Comparison of ENCODE assay signal across 1 cellular context in genomic region chr17:41930009-41930832, GRCh38.
TF ChIP-seq lines count a peak whose summit lies in the region.

A gene with protein sequence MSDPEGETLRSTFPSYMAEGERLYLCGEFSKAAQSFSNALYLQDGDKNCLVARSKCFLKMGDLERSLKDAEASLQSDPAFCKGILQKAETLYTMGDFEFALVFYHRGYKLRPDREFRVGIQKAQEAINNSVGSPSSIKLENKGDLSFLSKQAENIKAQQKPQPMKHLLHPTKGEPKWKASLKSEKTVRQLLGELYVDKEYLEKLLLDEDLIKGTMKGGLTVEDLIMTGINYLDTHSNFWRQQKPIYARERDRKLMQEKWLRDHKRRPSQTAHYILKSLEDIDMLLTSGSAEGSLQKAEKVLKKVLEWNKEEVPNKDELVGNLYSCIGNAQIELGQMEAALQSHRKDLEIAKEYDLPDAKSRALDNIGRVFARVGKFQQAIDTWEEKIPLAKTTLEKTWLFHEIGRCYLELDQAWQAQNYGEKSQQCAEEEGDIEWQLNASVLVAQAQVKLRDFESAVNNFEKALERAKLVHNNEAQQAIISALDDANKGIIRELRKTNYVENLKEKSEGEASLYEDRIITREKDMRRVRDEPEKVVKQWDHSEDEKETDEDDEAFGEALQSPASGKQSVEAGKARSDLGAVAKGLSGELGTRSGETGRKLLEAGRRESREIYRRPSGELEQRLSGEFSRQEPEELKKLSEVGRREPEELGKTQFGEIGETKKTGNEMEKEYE (plus strand): TSS chr17:41930617. CDS start chr17:41930724, 107 bp downstream.

TF ChIP-seq in HepG2, 621 proteins besides CTCF, POLR2A, EP300 and RAD21 (continued from another document and continues in another):
- TF ChIP-seq, protein P1, sequence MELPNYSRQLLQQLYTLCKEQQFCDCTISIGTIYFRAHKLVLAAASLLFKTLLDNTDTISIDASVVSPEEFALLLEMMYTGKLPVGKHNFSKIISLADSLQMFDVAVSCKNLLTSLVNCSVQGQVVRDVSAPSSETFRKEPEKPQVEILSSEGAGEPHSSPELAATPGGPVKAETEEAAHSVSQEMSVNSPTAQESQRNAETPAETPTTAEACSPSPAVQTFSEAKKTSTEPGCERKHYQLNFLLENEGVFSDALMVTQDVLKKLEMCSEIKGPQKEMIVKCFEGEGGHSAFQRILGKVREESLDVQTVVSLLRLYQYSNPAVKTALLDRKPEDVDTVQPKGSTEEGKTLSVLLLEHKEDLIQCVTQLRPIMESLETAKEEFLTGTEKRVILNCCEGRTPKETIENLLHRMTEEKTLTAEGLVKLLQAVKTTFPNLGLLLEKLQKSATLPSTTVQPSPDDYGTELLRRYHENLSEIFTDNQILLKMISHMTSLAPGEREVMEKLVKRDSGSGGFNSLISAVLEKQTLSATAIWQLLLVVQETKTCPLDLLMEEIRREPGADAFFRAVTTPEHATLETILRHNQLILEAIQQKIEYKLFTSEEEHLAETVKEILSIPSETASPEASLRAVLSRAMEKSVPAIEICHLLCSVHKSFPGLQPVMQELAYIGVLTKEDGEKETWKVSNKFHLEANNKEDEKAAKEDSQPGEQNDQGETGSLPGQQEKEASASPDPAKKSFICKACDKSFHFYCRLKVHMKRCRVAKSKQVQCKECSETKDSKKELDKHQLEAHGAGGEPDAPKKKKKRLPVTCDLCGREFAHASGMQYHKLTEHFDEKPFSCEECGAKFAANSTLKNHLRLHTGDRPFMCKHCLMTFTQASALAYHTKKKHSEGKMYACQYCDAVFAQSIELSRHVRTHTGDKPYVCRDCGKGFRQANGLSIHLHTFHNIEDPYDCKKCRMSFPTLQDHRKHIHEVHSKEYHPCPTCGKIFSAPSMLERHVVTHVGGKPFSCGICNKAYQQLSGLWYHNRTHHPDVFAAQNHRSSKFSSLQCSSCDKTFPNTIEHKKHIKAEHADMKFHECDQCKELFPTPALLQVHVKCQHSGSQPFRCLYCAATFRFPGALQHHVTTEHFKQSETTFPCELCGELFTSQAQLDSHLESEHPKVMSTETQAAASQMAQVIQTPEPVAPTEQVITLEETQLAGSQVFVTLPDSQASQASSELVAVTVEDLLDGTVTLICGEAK (IDR thresholded peaks at IDR 0.05): 0 out of 2 replicates have a peak, but pooled peaks have one; percentile 20
- TF ChIP-seq, protein P1 (CRISPR knock-in tag; IDR thresholded peaks at IDR 0.05): peak; percentile 87; the same call in 1 of the 2 replicates
- TF ChIP-seq ZNF512B (CRISPR knock-in tag; IDR thresholded peaks at IDR 0.05; ENCODE audit: borderline replicate concordance): peak; percentile 83; the same call in 1 of the 2 replicates
- TF ChIP-seq TCF7L2 (IDR thresholded peaks at IDR 0.05; ENCODE audit: low read depth, low read length): no peak
- TF ChIP-seq ZC3H13 (CRISPR knock-in tag; IDR thresholded peaks at IDR 0.05): no peak
- TF ChIP-seq FOXA3 (CRISPR knock-in tag; IDR thresholded peaks at IDR 0.05): peak; percentile 76
- peak; percentile 96 for TF ChIP-seq ZNF605 (CRISPR knock-in tag; IDR thresholded peaks at IDR 0.05)
- peak; percentile 92 for TF ChIP-seq ZNF230 (CRISPR knock-in tag; IDR thresholded peaks at IDR 0.05)
- TF ChIP-seq, protein P2, sequence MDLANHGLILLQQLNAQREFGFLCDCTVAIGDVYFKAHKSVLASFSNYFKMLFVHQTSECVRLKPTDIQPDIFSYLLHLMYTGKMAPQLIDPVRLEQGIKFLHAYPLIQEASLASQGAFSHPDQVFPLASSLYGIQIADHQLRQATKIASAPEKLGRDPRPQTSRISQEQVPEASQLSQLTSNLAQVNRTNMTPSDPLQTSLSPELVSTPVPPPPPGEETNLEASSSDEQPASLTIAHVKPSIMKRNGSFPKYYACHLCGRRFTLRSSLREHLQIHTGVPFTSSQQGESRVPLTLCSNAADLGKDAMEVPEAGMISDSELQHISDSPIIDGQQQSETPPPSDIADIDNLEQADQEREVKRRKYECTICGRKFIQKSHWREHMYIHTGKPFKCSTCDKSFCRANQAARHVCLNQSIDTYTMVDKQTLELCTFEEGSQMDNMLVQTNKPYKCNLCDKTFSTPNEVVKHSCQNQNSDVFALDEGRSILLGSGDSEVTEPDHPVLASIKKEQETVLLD (CRISPR knock-in tag; IDR thresholded peaks at IDR 0.05; ENCODE audit: low read depth): 0 out of 2 replicates have a peak, but pooled peaks have one; percentile 7
- TF ChIP-seq ZNF264 (CRISPR knock-in tag; IDR thresholded peaks at IDR 0.05): peak; percentile 72; the same call in 1 of the 2 replicates
- TF ChIP-seq RXRA (CRISPR knock-in tag; IDR thresholded peaks at IDR 0.05): peak; percentile 78; the same call in 1 of the 2 replicates
- no peak for TF ChIP-seq ARID2 (CRISPR knock-in tag; IDR thresholded peaks at IDR 0.05; ENCODE audit: borderline replicate concordance)
- TF ChIP-seq KLF12 (CRISPR knock-in tag; IDR thresholded peaks at IDR 0.05; ENCODE audit: borderline replicate concordance): no peak
- TF ChIP-seq SAFB2 (CRISPR knock-in tag; IDR thresholded peaks at IDR 0.05; ENCODE audit: borderline replicate concordance, low read depth): no peak
- no peak for TF ChIP-seq ZNF282 (IDR thresholded peaks at IDR 0.05; ENCODE audit: partially characterized antibody)
- TF ChIP-seq RARA (CRISPR knock-in tag; IDR thresholded peaks at IDR 0.05): peak; percentile 62
- peak; percentile 72 for TF ChIP-seq CREM (IDR thresholded peaks at IDR 0.05)
- TF ChIP-seq CREM (CRISPR knock-in tag; IDR thresholded peaks at IDR 0.05): 0 out of 2 replicates have a peak, but pooled peaks have one; percentile 30
- 0 out of 2 replicates have a peak, but pooled peaks have one; percentile 55 for TF ChIP-seq CBFB (CRISPR knock-in tag; IDR thresholded peaks at IDR 0.05)
- 0 out of 2 replicates have a peak, but pooled peaks have one; percentile 82 for TF ChIP-seq ETV6 (CRISPR knock-in tag; conservative IDR thresholded peaks at IDR 0.05)
- TF ChIP-seq RXRB (CRISPR knock-in tag; IDR thresholded peaks at IDR 0.05; ENCODE audit: borderline replicate concordance): peak; percentile 84; the same call in 1 of the 2 replicates
- no peak for TF ChIP-seq SYNCRIP (IDR thresholded peaks at IDR 0.05; ENCODE audit: insufficient read depth, low read depth, low read length)
- peak; percentile 93 for TF ChIP-seq DMAP1 (CRISPR knock-in tag; IDR thresholded peaks at IDR 0.05)
- peak; percentile 89; the same call in 1 of the 2 replicates for TF ChIP-seq ADNP (CRISPR knock-in tag; IDR thresholded peaks at IDR 0.05)
- TF ChIP-seq STAT6 (CRISPR knock-in tag; IDR thresholded peaks at IDR 0.05; ENCODE audit: borderline replicate concordance): peak; percentile 92; the same call in 1 of the 2 replicates
- peak; percentile 91 for TF ChIP-seq KDM5B (CRISPR knock-in tag; IDR thresholded peaks at IDR 0.05; ENCODE audit: borderline replicate concordance)
- TF ChIP-seq, protein P3, sequence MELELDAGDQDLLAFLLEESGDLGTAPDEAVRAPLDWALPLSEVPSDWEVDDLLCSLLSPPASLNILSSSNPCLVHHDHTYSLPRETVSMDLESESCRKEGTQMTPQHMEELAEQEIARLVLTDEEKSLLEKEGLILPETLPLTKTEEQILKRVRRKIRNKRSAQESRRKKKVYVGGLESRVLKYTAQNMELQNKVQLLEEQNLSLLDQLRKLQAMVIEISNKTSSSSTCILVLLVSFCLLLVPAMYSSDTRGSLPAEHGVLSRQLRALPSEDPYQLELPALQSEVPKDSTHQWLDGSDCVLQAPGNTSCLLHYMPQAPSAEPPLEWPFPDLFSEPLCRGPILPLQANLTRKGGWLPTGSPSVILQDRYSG (CRISPR knock-in tag; IDR thresholded peaks at IDR 0.05): peak; percentile 77; the same call in 1 of the 2 replicates
- no peak for TF ChIP-seq ZNF441 (CRISPR knock-in tag; IDR thresholded peaks at IDR 0.05; ENCODE audit: borderline replicate concordance)
- TF ChIP-seq ZSCAN29 (CRISPR knock-in tag; conservative IDR thresholded peaks at IDR 0.05): peak; percentile 95
- TF ChIP-seq, protein P4, sequence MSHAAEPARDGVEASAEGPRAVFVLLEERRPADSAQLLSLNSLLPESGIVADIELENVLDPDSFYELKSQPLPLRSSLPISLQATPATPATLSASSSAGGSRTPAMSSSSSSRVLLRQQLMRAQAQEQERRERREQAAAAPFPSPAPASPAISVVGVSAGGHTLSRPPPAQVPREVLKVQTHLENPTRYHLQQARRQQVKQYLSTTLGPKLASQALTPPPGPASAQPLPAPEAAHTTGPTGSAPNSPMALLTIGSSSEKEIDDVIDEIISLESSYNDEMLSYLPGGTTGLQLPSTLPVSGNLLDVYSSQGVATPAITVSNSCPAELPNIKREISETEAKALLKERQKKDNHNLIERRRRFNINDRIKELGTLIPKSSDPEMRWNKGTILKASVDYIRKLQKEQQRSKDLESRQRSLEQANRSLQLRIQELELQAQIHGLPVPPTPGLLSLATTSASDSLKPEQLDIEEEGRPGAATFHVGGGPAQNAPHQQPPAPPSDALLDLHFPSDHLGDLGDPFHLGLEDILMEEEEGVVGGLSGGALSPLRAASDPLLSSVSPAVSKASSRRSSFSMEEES (CRISPR knock-in tag; IDR thresholded peaks at IDR 0.05): peak; percentile 76
- TF ChIP-seq ZNF598 (CRISPR knock-in tag; IDR thresholded peaks at IDR 0.05; ENCODE audit: borderline replicate concordance): peak; percentile 98
- peak; percentile 77 for TF ChIP-seq MIER2 (CRISPR knock-in tag; IDR thresholded peaks at IDR 0.05)
- no peak; the same call in 1 of the 2 replicates for TF ChIP-seq MTF1 (CRISPR knock-in tag; IDR thresholded peaks at IDR 0.05)
- TF ChIP-seq PHF8 (CRISPR knock-in tag; IDR thresholded peaks at IDR 0.05): peak; percentile 78
- peak; percentile 96; the same call in 1 of the 2 replicates for TF ChIP-seq ZNF766 (CRISPR knock-in tag; IDR thresholded peaks at IDR 0.05; ENCODE audit: borderline replicate concordance)
- peak; percentile 64; the same call in 1 of the 2 replicates for TF ChIP-seq RNF2 (conservative IDR thresholded peaks at IDR 0.05; ENCODE audit: low read depth)
- TF ChIP-seq ZNF782 (CRISPR knock-in tag; IDR thresholded peaks at IDR 0.05; ENCODE audit: borderline replicate concordance): peak; percentile 88; the same call in 1 of the 2 replicates
- TF ChIP-seq MAFK (conservative IDR thresholded peaks at IDR 0.05 in 1 of 2, IDR thresholded peaks at IDR 0.05 in 1 of 2; ENCODE audit: low read length in 2 of 2): no peak
- no peak for TF ChIP-seq ZNF746 (CRISPR knock-in tag; IDR thresholded peaks at IDR 0.05)
- no peak for TF ChIP-seq SIX4 (CRISPR knock-in tag; IDR thresholded peaks at IDR 0.05)
